ENCODE assay signal across 13 cellular contexts in the genomic region with DNA sequence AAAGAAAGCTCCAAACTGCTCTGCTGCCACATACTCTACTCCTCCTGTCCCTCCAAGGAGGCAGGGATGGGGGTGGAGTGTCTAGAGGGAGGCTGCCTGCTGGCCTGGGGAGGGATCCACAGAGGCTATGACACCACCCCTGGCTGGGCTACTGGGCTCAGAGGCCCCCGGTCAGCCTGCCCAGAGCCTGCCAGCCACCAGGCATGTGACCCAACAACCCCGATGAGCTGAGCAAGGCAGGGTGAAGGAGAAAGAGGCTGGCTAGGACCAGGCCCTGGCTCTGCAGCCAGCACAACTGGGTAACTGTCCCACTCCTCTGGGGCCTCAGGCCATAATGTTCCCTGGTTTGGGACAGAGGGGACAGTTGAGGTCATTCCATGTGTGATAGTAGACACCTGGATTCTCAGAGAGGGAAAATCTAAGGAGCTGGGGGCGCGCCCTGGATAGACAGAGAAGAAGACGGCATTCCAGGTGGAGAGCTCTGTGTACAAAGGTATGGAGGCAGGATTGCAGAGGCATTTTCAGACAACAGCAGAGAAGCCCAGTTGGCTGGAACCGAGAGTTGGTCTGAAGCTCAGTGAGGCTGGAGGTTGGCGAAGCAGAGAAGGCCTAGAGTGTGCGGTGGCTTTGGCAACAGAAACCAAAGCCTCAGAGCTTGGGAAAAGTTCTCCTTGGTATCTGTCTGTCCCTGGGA. TPM values are rescaled to one million over a fixed set of nuclear protein-coding genes. Genes with fewer than 3 reads are reported as not detected.
A peak's percentile ranks its signal among the peaks of the same experiment; 100 is the strongest.
DNase-seq lines count a peak whose midpoint lies in the region; ATAC-seq, FAIRE-seq and TF ChIP-seq lines count a peak whose summit lies in the region.
"Had no signal": no experiment of that assay in that cellular context is flagged by ENCODE, and none has a peak within 500 bp of the region (broad histone marks: within the 10 kb centered on the region; RNA-seq: fewer than 3 reads in every experiment).

No MANE protein-coding gene starts in this region.

- POLR2A ChIA-PET in AG04449 (lab: Yijun Ruan, JAX) = interaction anchor here (0.8 to 14.5 kb wide), 6 partner anchors 5 to 39 kb away, joined by 3 to 255 read pairs (median 4); no protein-coding TSS in a partner anchor

- no peaks in the 10 kb centered on the region for H3K27me3 ChIP-seq in small intestine (ENCODE audit: control insufficient read depth in 2 of 2, insufficient read depth in 2 of 2, low read length in 2 of 2)

- intact Hi-C loops in sciatic nerve (cut with DNase I) = no loop called here

- no peak for FAIRE-seq in small intestine (lab: Jason Lieb, UNC)
- FAIRE-seq: endothelial cell of umbilical vein had no signal

- H3K9me3 ChIP-seq in small intestine (ENCODE audit: control insufficient read depth, low read depth) = no peaks in the 10 kb centered on the region

- DNase-seq in AG04449 (ENCODE audit: low read depth, low spot score) (no peak), chondrocyte (ENCODE audit: low spot score) (no peak), islet precursor cell (peak; percentile 57), sciatic nerve (ENCODE audit: low spot score) (no peak), NCI-H1436 treated with DMSO at 0.1 percent for 48 hours (lab: John Stamatoyannopoulos, UW) (no peak), small intestine (no peak)
- DNase-seq in activated T-cell treated with anti-CD3 and anti-CD28 coated beads, Interleukin-2, amount 50 U/mL, for 4 hours = no peak
- DNase-seq: ACHN, NCI-H1092 had no signal

- no peaks in the 10 kb centered on the region for H3K9me3 Mint-ChIP-seq in chondrocyte (ENCODE audit: low read depth)
- H3K9me3 Mint-ChIP-seq in activated T-cell treated with anti-CD3 and anti-CD28 coated beads, Interleukin-2, amount 50 U/mL, for 4 hours = no peaks in the 10 kb centered on the region
- H3K9me3 Mint-ChIP-seq: T-helper 1 cell treated with Interleukin-12 subunit alpha and Interleukin-12 subunit beta and Interleukin-4 antibody, amounts not matched to agents 30 μg/mL and 1 μg/mL, for 36 hours had no signal

- H3K4me1 Mint-ChIP-seq in chondrocyte (ENCODE audit: low read depth) = peaks cover 84% of the 10 kb centered on the region
- no peaks in the 10 kb centered on the region for H3K4me1 Mint-ChIP-seq in activated T-cell treated with anti-CD3 and anti-CD28 coated beads, Interleukin-2, amount 50 U/mL, for 4 hours (ENCODE audit: low read depth)

- H3K27ac ChIP-seq in small intestine (ENCODE audit: low read depth in 1 of 2, low read length in 1 of 2) = peak overlapping the region in 1 of 2 donors; percentile 73

- peak overlapping the region; percentile 96 for H3K27ac Mint-ChIP-seq in chondrocyte (ENCODE audit: unreplicated experiment)
- H3K27ac Mint-ChIP-seq: T-helper 1 cell treated with Interleukin-12 subunit alpha and Interleukin-12 subunit beta and Interleukin-4 antibody, amounts not matched to agents 30 μg/mL and 1 μg/mL, for 36 hours had no signal

- H3K4me3 ChIP-seq in AG04449 (ENCODE audit: low read depth, low read length) (peak overlapping the region; percentile 100), small intestine (ENCODE audit: low read depth in 1 of 2, low read length in 2 of 2) (no peak overlapping the region)

- no peaks in the 10 kb centered on the region for H3K4me1 ChIP-seq in small intestine (ENCODE audit: control insufficient read depth in 2 of 2, insufficient read depth in 1 of 2, low read depth in 1 of 2, low read length in 1 of 2)

- H3K36me3 Mint-ChIP-seq in chondrocyte (ENCODE audit: low read depth) = peaks cover 78% of the 10 kb centered on the region
- no peaks in the 10 kb centered on the region for H3K36me3 Mint-ChIP-seq in activated T-cell treated with anti-CD3 and anti-CD28 coated beads, Interleukin-2, amount 50 U/mL, for 4 hours (ENCODE audit: insufficient read depth)

- H3K27me3 Mint-ChIP-seq in chondrocyte (ENCODE audit: low read depth) = no peaks in the 10 kb centered on the region
- peaks cover 3% of the 10 kb centered on the region for H3K27me3 Mint-ChIP-seq in activated T-cell treated with anti-CD3 and anti-CD28 coated beads, Interleukin-2, amount 50 U/mL, for 4 hours (ENCODE audit: low read depth)

- WGBS in small intestine, 3 donors = 79 to 92% (median 91%) methylated on average over 8 of the region's 8 CpGs

- no peaks in the 10 kb centered on the region for H3K36me3 ChIP-seq in small intestine (ENCODE audit: control insufficient read depth in 2 of 2, insufficient read depth in 2 of 2, low read length in 2 of 2)

- ATAC-seq in sciatic nerve = peak; percentile 45
- no peak for ATAC-seq in activated T-cell treated with anti-CD3 and anti-CD28 coated beads, Interleukin-2, amount 50 U/mL, for 4 hours
- no peak for ATAC-seq in HG03469 (IDR thresholded peaks at IDR 0.05; ENCODE audit: unreplicated experiment)

- H3K4me3 Mint-ChIP-seq in chondrocyte (ENCODE audit: unreplicated experiment) = peak overlapping the region; percentile 100
- no peak overlapping the region for H3K4me3 Mint-ChIP-seq in activated T-cell treated with anti-CD3 and anti-CD28 coated beads, Interleukin-2, amount 50 U/mL, for 4 hours
- H3K4me3 Mint-ChIP-seq: T-helper 1 cell treated with Interleukin-12 subunit alpha and Interleukin-12 subunit beta and Interleukin-4 antibody, amounts not matched to agents 30 μg/mL and 1 μg/mL, for 36 hours had no signal

- TF ChIP-seq CTCF in AG04449 (IDR thresholded peaks at IDR 0.05; ENCODE audit: insufficient read depth, low read length, missing control alignments) (no peak), chondrocyte (IDR thresholded peaks at IDR 0.05) (no peak)

- CTCF ChIA-PET in AG04449 (lab: Yijun Ruan, JAX) = interaction anchor here (0.6 to 35.1 kb wide), 9 partner anchors 10 to 46 kb away, joined by 3 to 737 read pairs (median 3); a partner anchor contains a TSS

RNA-seq across cellular contexts. Expression of a gene that starts 33.8 kb away (rescaled TPM):
- total RNA-seq in chondrocyte (1.1 to 4.6 TPM (median 3.4 TPM) in 3 replicates), sciatic nerve (51.7 TPM)
- total RNA-seq in activated T-cell treated with anti-CD3 and anti-CD28 coated beads, Interleukin-2, amount 50 U/mL, for 4 hours = not detected
- under 1 TPM in 1 of 3 donors, not detected in 2; 0.98 TPM for polyA plus RNA-seq in small intestine
- total RNA-seq: endothelial cell of umbilical vein, NCI-H460 had no signal
- polyA plus RNA-seq: endothelial cell of umbilical vein had no signal

RNA-seq across cellular contexts. Expression of a gene that starts 55.1 kb away (rescaled TPM):
- total RNA-seq in chondrocyte (7.1 to 11.1 TPM (median 7.3 TPM) in 3 replicates), sciatic nerve (10.8 TPM)
- total RNA-seq in activated T-cell treated with anti-CD3 and anti-CD28 coated beads, Interleukin-2, amount 50 U/mL, for 4 hours = 10 to 100 TPM in 1 of 3 donors, 1 to 10 TPM in 2; 8.8 to 13.4 (median 8.8) TPM
- polyA plus RNA-seq in small intestine = 1 to 10 TPM; 1.3 to 7.5 (median 1.6) TPM
